ENCODE assay signal across 8 cellular contexts in genomic region chr10:132395704-132396494, GRCh38. TPM values are rescaled to one million over a fixed set of nuclear protein-coding genes. Genes with fewer than 3 reads are reported as not detected.
DNase-seq lines count a peak whose midpoint lies in the region; ATAC-seq and TF ChIP-seq lines count a peak whose summit lies in the region.

No MANE protein-coding gene starts in this region.

- DNase-seq in GM03348 (ENCODE audit: low spot score) (peak; percentile 59), body of pancreas (peak; percentile 77 to 87 (median 84)), kidney tubule cell (ENCODE audit: low spot score) (peak; percentile 46), NCI-H226 (no peak), HPDE6-E6E7 (ENCODE audit: extremely low spot score) (no peak)
- DNase-seq in stimulated activated naive CD4-positive, alpha-beta T cell treated with Interleukin-2 at 50 U/mL for 16 hours (lab: John Stamatoyannopoulos, UW): peak; percentile 21

- peak; percentile 12 for ATAC-seq in HG03175 (IDR thresholded peaks at IDR 0.05; ENCODE audit: unreplicated experiment)
- ATAC-seq in body of pancreas: peak; percentile 36
- no peak for ATAC-seq in HG03025 (IDR thresholded peaks at IDR 0.05; ENCODE audit: low FRiP score, unreplicated experiment)

- TF ChIP-seq POLR2A in body of pancreas (IDR thresholded peaks at IDR 0.05): peak; percentile 57 to 68 (median 60)

- H3K9me3 ChIP-seq in body of pancreas: no peaks in the 10 kb centered on the region

- no peak overlapping the region for H3K4me3 ChIP-seq in body of pancreas

- peak overlapping the region; percentile 97 for H3K27ac ChIP-seq in body of pancreas

- no peaks in the 10 kb centered on the region for H3K27me3 ChIP-seq in body of pancreas

- intact Hi-C loops in body of pancreas (cut with DNase I): no loop called here

- TF ChIP-seq CTCF in body of pancreas (IDR thresholded peaks at IDR 0.05): peak in 3 of 7 experiments; percentile 19 to 21 (median 20)

- 8 to 90% methylated on average over 2 to 45 of the region's 71 CpGs for WGBS in body of pancreas, 2 donors

- H3K4me1 ChIP-seq in body of pancreas: peaks cover 49% of the 10 kb centered on the region

- no peaks in the 10 kb centered on the region for H3K36me3 ChIP-seq in body of pancreas (replicated peaks in 1 of 2; ENCODE audit: insufficient read depth in 1 of 2, low read depth in 2 of 2)

RNA-seq across cellular contexts. Expression of gene PWWP2B, which starts 1.1 kb away (rescaled TPM):
- 10 to 100 TPM; 31.9 to 46.5 TPM for total RNA-seq in body of pancreas

Comparison
In these comparisons a context has a peak if more than half of its experiments do, and no peak if none do; other contexts are left out.
1. DNase-seq: peak in GM03348 (single experiment), body of pancreas (4 of 4), kidney tubule cell (single experiment) and stimulated activated naive CD4-positive, alpha-beta T cell treated with Interleukin-2 at 50 U/mL for 16 hours (single experiment); none in NCI-H226 (single experiment) and HPDE6-E6E7 (single experiment).